ENCODE assay signal across 11 cellular contexts in the genomic region with DNA sequence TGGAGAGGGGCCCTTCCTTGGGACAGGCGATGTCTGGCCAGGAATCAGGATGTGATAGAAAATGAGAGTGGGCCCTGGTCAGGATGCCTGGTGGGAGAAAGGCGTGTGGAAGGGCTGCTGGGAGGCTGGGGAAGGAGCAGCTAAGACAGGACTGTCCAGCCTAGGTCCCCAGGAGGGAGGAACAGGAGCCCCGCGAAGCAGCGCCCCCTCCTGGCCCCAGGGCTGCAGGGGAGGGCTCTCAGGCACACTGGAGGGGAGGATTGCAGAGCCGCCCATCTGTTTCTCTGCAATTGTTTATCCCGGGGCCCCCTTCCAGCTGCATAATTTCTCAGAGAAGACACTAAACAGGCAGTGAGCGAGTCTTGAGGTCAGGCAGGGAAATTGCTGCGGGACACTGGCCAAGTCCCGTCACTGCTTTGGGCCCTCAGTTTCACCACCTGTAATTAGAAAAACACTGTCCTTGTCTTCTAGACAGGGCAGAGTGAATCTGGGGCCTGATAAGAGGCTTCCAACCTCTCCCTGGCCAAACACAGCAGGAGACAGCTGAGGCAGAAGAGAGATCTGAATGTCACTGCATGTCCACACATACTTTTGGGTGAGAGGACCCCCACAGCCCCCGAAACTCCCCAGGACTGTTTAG. TPM values are rescaled to one million over a fixed set of nuclear protein-coding genes. Genes with fewer than 3 reads are reported as not detected.
A peak's percentile ranks its signal among the peaks of the same experiment; 100 is the strongest.
DNase-seq lines count a peak whose midpoint lies in the region; ATAC-seq and TF ChIP-seq lines count a peak whose summit lies in the region.
"Had no signal": no experiment of that assay in that cellular context is flagged by ENCODE, and none has a peak within 500 bp of the region (broad histone marks: within the 10 kb centered on the region; RNA-seq: fewer than 3 reads in every experiment).

No MANE protein-coding gene starts in this region.

- no peak overlapping the region for H2BK120ac ChIP-seq in neuronal stem cell (ENCODE audit: low read depth, low read length)

- intact Hi-C loops in colonic mucosa (cut with DNase I) = loop anchor here (5.0 kb wide), 1 partner anchor 212 kb away; no protein-coding TSS in a partner anchor

- no peak overlapping the region for H2BK12ac ChIP-seq in neuronal stem cell (ENCODE audit: low read length)

- DNase-seq in GM06990 (ENCODE audit: extremely low read depth, insufficient read length) (peak; percentile 34), colonic mucosa (no peak), neuronal stem cell (ENCODE audit: low spot score) (no peak), T-helper 9 cell (no peak), H4 (ENCODE audit: low spot score) (no peak)

- no peak overlapping the region for H3K4me2 ChIP-seq in neuronal stem cell (ENCODE audit: insufficient read depth, low read length, poor library complexity, severe bottlenecking)

- H4K8ac ChIP-seq in neuronal stem cell (ENCODE audit: low read depth, low read length) = no peak overlapping the region

- WGBS in neuronal stem cell (ENCODE audit: extremely low coverage in 2 of 2, insufficient read length in 2 of 2, insufficient replicate concordance in 1 of 2), 2 donors = no CpG with 5 or more reads among the region's 11 CpGs

- H3K36me3 ChIP-seq in GM06990 (ENCODE audit: control insufficient read depth, insufficient read depth, low read length) (no peaks in the 10 kb centered on the region), colonic mucosa (no peaks in the 10 kb centered on the region), neuronal stem cell (replicated peaks in 1 of 2; ENCODE audit: control insufficient read depth in 2 of 2, insufficient read depth in 2 of 2, low read length in 2 of 2) (no peaks in the 10 kb centered on the region)
- H3K36me3 ChIP-seq: HAP-1 had no signal

- H3K9me3 ChIP-seq in colonic mucosa (no peaks in the 10 kb centered on the region), neuronal stem cell (replicated peaks in 1 of 2; ENCODE audit: control insufficient read depth in 2 of 2, insufficient read depth in 1 of 2, low read depth in 1 of 2, low read length in 2 of 2) (no peaks in the 10 kb centered on the region)
- H3K9me3 ChIP-seq: HAP-1 had no signal

- no peak overlapping the region for H3K4ac ChIP-seq in neuronal stem cell (ENCODE audit: low read length)

- H2AK5ac ChIP-seq in neuronal stem cell (ENCODE audit: low read depth, low read length) = no peak overlapping the region

- H3K4me3 ChIP-seq in GM06990 (replicated peaks; ENCODE audit: low read depth, low read length) = no peak overlapping the region
- no peak overlapping the region for H3K4me3 ChIP-seq in colonic mucosa
- no peak overlapping the region for H3K4me3 ChIP-seq in neuronal stem cell (ENCODE audit: low read length in 2 of 2)
- H3K4me3 ChIP-seq: dorsolateral prefrontal cortex, HAP-1 had no signal

- H2BK15ac ChIP-seq in neuronal stem cell (ENCODE audit: low read length) = peak overlapping the region; percentile 18

- no peak overlapping the region for H3K27ac ChIP-seq in colonic mucosa
- no peak overlapping the region for H3K27ac ChIP-seq in neuronal stem cell (replicated peaks; ENCODE audit: low read length)
- H3K27ac ChIP-seq: dorsolateral prefrontal cortex had no signal

- H3K9ac ChIP-seq in colonic mucosa (ENCODE audit: low read depth in 2 of 2, low read length in 2 of 2) (no peak overlapping the region), neuronal stem cell (ENCODE audit: low read depth, low read length, poor library complexity) (no peak overlapping the region)

- peak; percentile 73 for TF ChIP-seq CTCF in GM06990 (IDR thresholded peaks at IDR 0.05; ENCODE audit: insufficient read depth, low read length, poor library complexity, severe bottlenecking)
- TF ChIP-seq CTCF in LNCAP (IDR thresholded peaks at IDR 0.05) = peak; percentile 18; the same call in 1 of the 2 replicates
- peak; percentile 28 for TF ChIP-seq CTCF in colonic mucosa (IDR thresholded peaks at IDR 0.05)

- H3K27me3 ChIP-seq in GM06990 (replicated peaks; ENCODE audit: control insufficient read depth, insufficient read depth, low read length) = no peaks in the 10 kb centered on the region; the same call in none of the 2 replicates
- peaks cover 27% of the 10 kb centered on the region for H3K27me3 ChIP-seq in colonic mucosa
- H3K27me3 ChIP-seq in neuronal stem cell (ENCODE audit: control insufficient read depth in 3 of 3, insufficient read depth in 3 of 3, low read depth in 1 of 3, low read length in 3 of 3) = peaks cover 13 to 63% (median 41%) of the 10 kb centered on the region in 3 experiments

- ATAC-seq in HG03342 (IDR thresholded peaks at IDR 0.05; ENCODE audit: unreplicated experiment) (no peak), HG02852 (IDR thresholded peaks at IDR 0.05; ENCODE audit: unreplicated experiment) (no peak)
- ATAC-seq: T-cell had no signal

- peak overlapping the region; percentile 9 for H2AFZ ChIP-seq in neuronal stem cell (ENCODE audit: low read length)

- peaks cover 2% of the 10 kb centered on the region for H3K79me1 ChIP-seq in neuronal stem cell (ENCODE audit: low read depth, low read length)

- H2BK5ac ChIP-seq in neuronal stem cell (ENCODE audit: low read length) = no peak overlapping the region

- H4K91ac ChIP-seq in neuronal stem cell (ENCODE audit: low read depth, low read length, poor library complexity) = no peak overlapping the region

- peak overlapping the region; percentile 39 for H3K23ac ChIP-seq in neuronal stem cell (ENCODE audit: low read depth, low read length, poor library complexity)

- no peak overlapping the region for H3K18ac ChIP-seq in neuronal stem cell (ENCODE audit: low read length)

- H3K14ac ChIP-seq in neuronal stem cell (ENCODE audit: low read length) = no peak overlapping the region

- peaks cover 9% of the 10 kb centered on the region for H3K4me1 ChIP-seq in colonic mucosa
- H3K4me1 ChIP-seq in neuronal stem cell (ENCODE audit: control insufficient read depth in 2 of 2, insufficient read depth in 1 of 2, low read depth in 1 of 2, low read length in 2 of 2) = peaks cover 14 to 15% of the 10 kb centered on the region in 2 donors

RNA-seq across cellular contexts. Expression of gene NPPC, which starts 3.9 kb away (rescaled TPM):
- total RNA-seq in colonic mucosa = 1 to 10 TPM in 1 of 2 donors, not detected in 1; 3.2 TPM
- 0.32 TPM for polyA plus RNA-seq in neuronal stem cell (2013, experiment 1 of 2)
- polyA plus RNA-seq in neuronal stem cell (2013, experiment 2 of 2) = 0.35 TPM
- not detected in 2 replicates for total RNA-seq in H4 (2014; rRNA removed; shearing (Covaris generic))

RNA-seq across cellular contexts. Expression of gene DIS3L2, which starts 31.4 kb away (rescaled TPM):
- 10 to 100 TPM; 22.6 to 32.3 TPM for total RNA-seq in colonic mucosa
- 17.7 TPM for polyA plus RNA-seq in neuronal stem cell (2013, experiment 1 of 2)
- polyA plus RNA-seq in neuronal stem cell (2013, experiment 2 of 2) = 18.0 TPM
- total RNA-seq in H4 (2014; rRNA removed; shearing (Covaris generic)) = 14.0 and 16.7 TPM in 2 replicates

Comparison
In these comparisons a context has a peak if more than half of its experiments do, and no peak if none do; other contexts are left out.
1. CTCF ChIP-seq: peak in every context shown above with its lines; median percentile 73 in GM06990; 28 in colonic mucosa; 18 in LNCAP.